In genomic region chr10:70368774-70369482, GRCh38 we compare ENCODE assay signal across 14 cellular contexts.
"Had no signal": no experiment of that assay in that cellular context is flagged by ENCODE, and none has a peak within 500 bp of the region (broad histone marks: within the 10 kb centered on the region; RNA-seq: fewer than 3 reads in every experiment).

No MANE protein-coding gene starts in this region.

- H3K4me3 ChIP-seq: ovary, smooth muscle cell, transverse colon had no signal

- H3K36me3 ChIP-seq: ovary, transverse colon had no signal

- H3K27me3 ChIP-seq: ovary, transverse colon had no signal

- H3K9me3 ChIP-seq: ovary, transverse colon had no signal

- H3K27ac ChIP-seq: ovary had no signal

- DNase-seq: activated CD4-positive, alpha-beta T cell treated with anti-CD3 and anti-CD28 coated beads, Interleukin-2, amount 50 U/mL, for 48 hours; activated CD4-positive, CD25-positive, alpha-beta regulatory T cell treated with anti-CD3 and anti-CD28 coated beads, Interleukin-2, amount 50 U/mL, for 72 hours; activated CD8-positive, alpha-beta memory T cell treated with anti-CD3 and anti-CD28 coated beads, Interleukin-2, amount 10 ng/mL, durations not matched to agents 7 days and 5 days; activated gamma-delta T cell; activated T-cell treated with anti-CD3 and anti-CD28 coated beads, Interleukin-2, amount 50 U/mL, for 4 hours; amygdala; erythroblast; hippocampal formation; immature natural killer cell; left cardiac atrium; stimulated activated naive B cell treated with anti-CD40 and anti-IgM and Interleukin-4, amounts not matched to agents 10 μg/mL and 1 μg/mL and 100 μg/mL, for 72 hours; transverse colon had no signal

- ATAC-seq: activated CD8-positive, alpha-beta memory T cell treated with anti-CD3 and anti-CD28 coated beads, Interleukin-2, amount 10 ng/mL, durations not matched to agents 7 days and 5 days; activated T-cell treated with anti-CD3 and anti-CD28 coated beads, Interleukin-2, amount 50 U/mL, for 4 hours; left cardiac atrium; stimulated activated naive B cell treated with anti-CD40 and anti-IgM and Interleukin-4, amounts not matched to agents 10 μg/mL and 1 μg/mL and 100 μg/mL, for 72 hours had no signal
